ENCODE assay signal across 13 cellular contexts in the genomic region with DNA sequence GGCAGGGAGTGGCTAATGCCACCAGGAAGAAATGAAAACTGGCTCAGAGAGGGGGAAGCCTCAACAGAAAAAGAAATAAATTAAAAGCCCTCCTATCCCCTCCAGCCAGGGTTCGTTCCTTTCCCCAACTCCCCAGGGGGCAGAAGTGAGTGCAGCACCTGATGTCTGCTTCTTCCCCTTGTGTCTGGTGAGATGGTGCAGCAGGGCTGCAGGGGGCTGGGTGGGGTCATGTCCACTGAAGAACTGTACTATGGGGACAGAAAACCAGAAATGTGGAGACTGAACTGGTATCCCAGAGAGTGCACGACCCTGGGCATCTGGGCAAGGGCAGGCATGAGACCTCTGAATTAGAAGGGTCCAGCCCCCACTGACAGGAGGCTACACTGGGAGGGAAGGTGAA. TPM values are rescaled to one million over a fixed set of nuclear protein-coding genes. Genes with fewer than 3 reads are reported as not detected.
DNase-seq lines count a peak whose midpoint lies in the region; ATAC-seq, FAIRE-seq and TF ChIP-seq lines count a peak whose summit lies in the region.
"Had no signal": no experiment of that assay in that cellular context is flagged by ENCODE, and none has a peak within 500 bp of the region (broad histone marks: within the 10 kb centered on the region; RNA-seq: fewer than 3 reads in every experiment).

No MANE protein-coding gene starts in this region.

- TF ChIP-seq POLR2A in transverse colon (IDR thresholded peaks at IDR 0.05) = no peak

- H3K27me3 Mint-ChIP-seq in activated CD4-positive, alpha-beta T cell treated with anti-CD3 and anti-CD28 coated beads, Interleukin-2, amount 10 ng/mL, durations not matched to agents 7 days and 5 days = no peaks in the 10 kb centered on the region

- H3K23ac ChIP-seq in mesendoderm (ENCODE audit: low read length) = no peak overlapping the region

- no peaks in the 10 kb centered on the region for H3F3A ChIP-seq in PC-3 (ENCODE audit: low read length, unreplicated experiment)

- H4K20me1 ChIP-seq in PC-3 (ENCODE audit: low read length) = no peaks in the 10 kb centered on the region

- H2BK5ac ChIP-seq in mesendoderm (ENCODE audit: low read length) = no peak overlapping the region

- peaks cover 14% of the 10 kb centered on the region for H3K36me3 Mint-ChIP-seq in activated CD4-positive, alpha-beta T cell treated with anti-CD3 and anti-CD28 coated beads, Interleukin-2, amount 10 ng/mL, durations not matched to agents 7 days and 5 days (ENCODE audit: low read depth)

- no CpG with 5 or more reads among the region's 2 CpGs for WGBS in mesendoderm (ENCODE audit: extremely low coverage, insufficient coverage, low lambda C conversion rate)
- 77% methylated on average over 2 of the region's 2 CpGs; no CpG with 5 or more reads in 1 of the 2 donors for WGBS in transverse colon (ENCODE audit: low coverage in 1 of 2), 2 donors

- H4K8ac ChIP-seq in mesendoderm (ENCODE audit: low read depth, low read length) = no peak overlapping the region

- H3K4me3 ChIP-seq in AG04450 (ENCODE audit: low read depth, low read length) (no peak overlapping the region), PC-3 (ENCODE audit: low read length) (no peak overlapping the region), mesendoderm (ENCODE audit: low read length) (no peak overlapping the region), transverse colon (no peak overlapping the region)
- H3K4me3 ChIP-seq: adrenal gland, coronary artery had no signal

- H3K4me3 Mint-ChIP-seq in activated CD4-positive, alpha-beta T cell treated with anti-CD3 and anti-CD28 coated beads, Interleukin-2, amount 10 ng/mL, durations not matched to agents 7 days and 5 days = no peak overlapping the region

- DNase-seq in AG04450 (ENCODE audit: low read depth, low spot score) (no peak), PC-3 (no peak), mesendoderm (no peak), frontal cortex (ENCODE audit: low spot score in 2 of 2) (no peak), transverse colon (no peak)
- no peak for DNase-seq in activated CD4-positive, alpha-beta T cell treated with anti-CD3 and anti-CD28 coated beads, Interleukin-2, amount 10 ng/mL, durations not matched to agents 7 days and 5 days
- DNase-seq: activated CD4-positive, alpha-beta T cell treated with anti-CD3 and anti-CD28 coated beads for 1 hour; adrenal gland; NCI-H1930; substantia nigra had no signal

- CTCF ChIA-PET in AG04450 (lab: Charles Lee) = no interaction called here
- CTCF ChIA-PET in PC-3 (lab: Charles Lee) = interaction anchor here (0.6 kb wide), 1 partner anchor 361 kb away, joined by 16 read pairs; no protein-coding TSS in a partner anchor
- CTCF ChIA-PET in activated CD4-positive, alpha-beta T cell treated with anti-CD3 and anti-CD28 coated beads, Interleukin-2, amount 10 ng/mL, durations not matched to agents 7 days and 5 days (lab: Charles Lee) = no interaction called here

- in situ Hi-C loops in transverse colon (cut with MboI; ENCODE audit: low pct_ligation_motif_present in 1 of 4, low pct_unique_long_range_greater_than_20kb in 1 of 4, low sequenced_read_pairs in 3 of 4) = no loop called here

- no peaks in the 10 kb centered on the region for H3K79me2 ChIP-seq in PC-3 (ENCODE audit: low read length)
- H3K79me2 ChIP-seq in mesendoderm (ENCODE audit: control insufficient read depth, insufficient read depth, low read length) = peaks cover 8% of the 10 kb centered on the region

- H3K4me1 ChIP-seq in PC-3 (ENCODE audit: insufficient read depth, low read length) (no peaks in the 10 kb centered on the region), mesendoderm (ENCODE audit: control insufficient read depth, low read depth, low read length) (peaks cover 4% of the 10 kb centered on the region), transverse colon (peaks cover 0 to 6% (median 2%) of the 10 kb centered on the region in 4 donors)

- H2BK15ac ChIP-seq in mesendoderm (replicated peaks; ENCODE audit: low read depth) = no peak overlapping the region

- no peak overlapping the region for H4K5ac ChIP-seq in mesendoderm (ENCODE audit: low read length)

- H3K27ac ChIP-seq in AG04450 (ENCODE audit: low read depth, low read length) (peak overlapping the region; percentile 11), PC-3 (ENCODE audit: low read length) (no peak overlapping the region), mesendoderm (ENCODE audit: low read depth, low read length) (peak overlapping the region; percentile 64), transverse colon (no peak overlapping the region)

- no peak for ATAC-seq in PC-3

- H3K79me1 ChIP-seq in mesendoderm (ENCODE audit: low read length) = peaks cover 11% of the 10 kb centered on the region

- no peaks in the 10 kb centered on the region for H3K9me3 Mint-ChIP-seq in activated CD4-positive, alpha-beta T cell treated with anti-CD3 and anti-CD28 coated beads, Interleukin-2, amount 10 ng/mL, durations not matched to agents 7 days and 5 days

- intact Hi-C loops in PC-3 (cut with micrococcal nuclease) = no loop called here
- intact Hi-C loops in transverse colon (cut with DNase I; ENCODE audit: low total_unique reads) = no loop called here

- H3K4ac ChIP-seq in mesendoderm (ENCODE audit: low read depth, low read length) = no peak overlapping the region

- H3K9ac ChIP-seq in PC-3 (ENCODE audit: low read length) (no peak overlapping the region), mesendoderm (ENCODE audit: low read length) (no peak overlapping the region)

- FAIRE-seq in frontal cortex (lab: Jason Lieb, UNC) = no peak
- FAIRE-seq: D721Med, keratinocyte had no signal

- H3K56ac ChIP-seq in mesendoderm (ENCODE audit: low read length) = peak overlapping the region; percentile 42

- H2AK5ac ChIP-seq in mesendoderm (ENCODE audit: low read length) = no peak overlapping the region

- POLR2A ChIA-PET in AG04450 (lab: Yijun Ruan, JAX) = interaction anchor here (0.6 kb wide), 1 partner anchor 1343 kb away, joined by 5 read pairs; no protein-coding TSS in a partner anchor
- POLR2A ChIA-PET in PC-3 (lab: Charles Lee; ENCODE audit: unreplicated experiment) = no interaction called here
- POLR2A ChIA-PET in activated CD4-positive, alpha-beta T cell treated with anti-CD3 and anti-CD28 coated beads, Interleukin-2, amount 10 ng/mL, durations not matched to agents 7 days and 5 days (lab: Charles Lee) = interaction anchor here (0.7 kb wide), 1 partner anchor 800 kb away, joined by 3 read pairs; the partner anchor contains the start of gene BRD2

- H3K27ac Mint-ChIP-seq in activated CD4-positive, alpha-beta T cell treated with anti-CD3 and anti-CD28 coated beads, Interleukin-2, amount 10 ng/mL, durations not matched to agents 7 days and 5 days = no peak overlapping the region

- BruUV-seq in PC-3 (replicated peaks; lab: Mats Ljungman, UMichigan) = TSS peak; percentile 56

- H3K4me2 ChIP-seq in PC-3 (ENCODE audit: low read length) (no peak overlapping the region), mesendoderm (ENCODE audit: low read length) (no peak overlapping the region)

- H3K27me3 ChIP-seq in AG04450 (ENCODE audit: control insufficient read depth, insufficient read depth, low read length) (no peaks in the 10 kb centered on the region), PC-3 (ENCODE audit: low read length) (no peaks in the 10 kb centered on the region), mesendoderm (ENCODE audit: insufficient read depth, low read length, poor library complexity) (no peaks in the 10 kb centered on the region), transverse colon (no peaks in the 10 kb centered on the region)
- H3K27me3 ChIP-seq: adrenal gland had no signal

- H3K9me3 ChIP-seq in AG04450 (ENCODE audit: control insufficient read depth, insufficient read depth, low read length) (no peaks in the 10 kb centered on the region), PC-3 (ENCODE audit: low read length) (no peaks in the 10 kb centered on the region), transverse colon (no peaks in the 10 kb centered on the region)
- H3K9me3 ChIP-seq: adrenal gland had no signal

- H3K9me2 ChIP-seq in PC-3 (replicated peaks; ENCODE audit: low read length) = no peaks in the 10 kb centered on the region

- no peak for TF ChIP-seq EP300 in transverse colon (IDR thresholded peaks at IDR 0.05; ENCODE audit: low read depth)

- no peak overlapping the region for H3K18ac ChIP-seq in mesendoderm (ENCODE audit: low read length)

- no peak overlapping the region for H2AFZ ChIP-seq in PC-3 (ENCODE audit: low read length)

- no peak overlapping the region for H2BK120ac ChIP-seq in mesendoderm (ENCODE audit: low read depth, low read length)

- H3K36me3 ChIP-seq in PC-3 (ENCODE audit: low read depth, low read length) (peaks cover 16% of the 10 kb centered on the region; the same call in 1 of the 2 replicates), mesendoderm (ENCODE audit: control insufficient read depth, insufficient read depth, low read length) (peaks cover 2% of the 10 kb centered on the region), transverse colon (peaks cover 0 to 12% (median 0%) of the 10 kb centered on the region in 4 donors)

- no peak for TF ChIP-seq CTCF in AG04450 (IDR thresholded peaks at IDR 0.05; ENCODE audit: low read depth, low read length)
- no peak for TF ChIP-seq CTCF in PC-3 (conservative IDR thresholded peaks at IDR 0.05; ENCODE audit: low read depth, low read length)
- TF ChIP-seq CTCF in transverse colon (IDR thresholded peaks at IDR 0.05) = no peak

- peaks cover 10% of the 10 kb centered on the region for H3K4me1 Mint-ChIP-seq in activated CD4-positive, alpha-beta T cell treated with anti-CD3 and anti-CD28 coated beads, Interleukin-2, amount 10 ng/mL, durations not matched to agents 7 days and 5 days

RNA-seq across cellular contexts. Expression of gene EGFL8, which starts 4.0 kb away (rescaled TPM):
- polyA plus RNA-seq in AG04450 (2011; rRNA removed) = 2.5 and 2.8 TPM in 2 replicates
- 1.6 TPM in 1 of 2 replicates, not detected in the other for polyA minus RNA-seq in AG04450 (2011; rRNA and poly(A)+ RNA removed)
- total RNA-seq in PC-3 (2014; rRNA removed) (7.9 and 14.9 TPM in 2 replicates), frontal cortex (5.7 TPM), transverse colon (10 to 100 TPM in 3 of 4 donors, 1 to 10 TPM in 1; 2.6 to 79.4 (median 16.2) TPM)
- polyA plus RNA-seq in mesendoderm (2013, experiment 1 of 2) = 15.8 TPM
- polyA plus RNA-seq in mesendoderm (2013, experiment 2 of 2) = 14.7 TPM
- 1 to 10 TPM; 6.0 to 8.6 TPM for total RNA-seq in activated CD4-positive, alpha-beta T cell treated with anti-CD3 and anti-CD28 coated beads, Interleukin-2, amount 10 ng/mL, durations not matched to agents 7 days and 5 days

RNA-seq across cellular contexts. Expression of gene AGPAT1, which starts 7.5 kb away (rescaled TPM):
- polyA plus RNA-seq in AG04450 (2011; rRNA removed) = 97.1 and 116 TPM in 2 replicates
- polyA minus RNA-seq in AG04450 (2011; rRNA and poly(A)+ RNA removed) = 175 and 217 TPM in 2 replicates
- 54.7 and 59.6 TPM in 2 replicates for total RNA-seq in PC-3 (2014; rRNA removed)
- 55.5 TPM for polyA plus RNA-seq in mesendoderm (2013, experiment 1 of 2)
- polyA plus RNA-seq in mesendoderm (2013, experiment 2 of 2) = 53.7 TPM
- total RNA-seq in activated CD4-positive, alpha-beta T cell treated with anti-CD3 and anti-CD28 coated beads, Interleukin-2, amount 10 ng/mL, durations not matched to agents 7 days and 5 days = 10 to 100 TPM; 47.3 to 52.0 TPM
- 14.3 TPM for total RNA-seq in frontal cortex
- 10 to 100 TPM; 17.9 to 67.2 (median 50.1) TPM for total RNA-seq in transverse colon

RNA-seq across cellular contexts. Expression of gene RNF5, which starts 9.9 kb away (rescaled TPM):
- polyA plus RNA-seq in AG04450 (2011; rRNA removed) = 33.3 TPM in 2 replicates
- polyA minus RNA-seq in AG04450 (2011; rRNA and poly(A)+ RNA removed) = 16.0 and 16.9 TPM in 2 replicates
- 69.0 and 80.1 TPM in 2 replicates for total RNA-seq in PC-3 (2014; rRNA removed)
- 90.3 TPM for polyA plus RNA-seq in mesendoderm (2013, experiment 1 of 2)
- 86.3 TPM for polyA plus RNA-seq in mesendoderm (2013, experiment 2 of 2)
- total RNA-seq in activated CD4-positive, alpha-beta T cell treated with anti-CD3 and anti-CD28 coated beads, Interleukin-2, amount 10 ng/mL, durations not matched to agents 7 days and 5 days = 10 to 100 TPM; 39.8 to 49.7 TPM
- total RNA-seq in frontal cortex = 104 TPM
- total RNA-seq in transverse colon = 100 to 1,000 TPM in 3 of 4 donors, 10 to 100 TPM in 1; 36.0 to 212 (median 120) TPM

RNA-seq across cellular contexts. Expression of gene PPT2, which starts 14.4 kb away (rescaled TPM):
- 12.6 and 14.1 TPM in 2 replicates for polyA plus RNA-seq in AG04450 (2011; rRNA removed)
- 9.4 and 10.3 TPM in 2 replicates for polyA minus RNA-seq in AG04450 (2011; rRNA and poly(A)+ RNA removed)
- total RNA-seq in PC-3 (2014; rRNA removed) (16.6 and 30.8 TPM in 2 replicates), frontal cortex (9.8 TPM), transverse colon (10 to 100 TPM; 13.1 to 80.0 (median 28.1) TPM)
- 24.5 TPM for polyA plus RNA-seq in mesendoderm (2013, experiment 1 of 2)
- polyA plus RNA-seq in mesendoderm (2013, experiment 2 of 2) = 23.9 TPM
- 1 to 10 TPM; 8.3 to 9.2 TPM for total RNA-seq in activated CD4-positive, alpha-beta T cell treated with anti-CD3 and anti-CD28 coated beads, Interleukin-2, amount 10 ng/mL, durations not matched to agents 7 days and 5 days

RNA-seq across cellular contexts. Expression of gene AGER, which starts 15.7 kb away (rescaled TPM):
- 2.4 and 2.6 TPM in 2 replicates for polyA plus RNA-seq in AG04450 (2011; rRNA removed)
- 1.0 TPM in 2 replicates for polyA minus RNA-seq in AG04450 (2011; rRNA and poly(A)+ RNA removed)
- total RNA-seq in PC-3 (2014; rRNA removed) (2.0 and 5.0 TPM in 2 replicates), frontal cortex (0.82 TPM), transverse colon (1 to 10 TPM; 1.1 to 9.0 (median 2.7) TPM)
- polyA plus RNA-seq in mesendoderm (2013, experiment 1 of 2) = 5.7 TPM
- 5.3 TPM for polyA plus RNA-seq in mesendoderm (2013, experiment 2 of 2)
- total RNA-seq in activated CD4-positive, alpha-beta T cell treated with anti-CD3 and anti-CD28 coated beads, Interleukin-2, amount 10 ng/mL, durations not matched to agents 7 days and 5 days = 10 to 100 TPM; 45.4 to 47.1 TPM

Comparison
In these comparisons a context has a peak if more than half of its experiments do, and no peak if none do; other contexts are left out.
1. H3K27ac ChIP-seq: peak in AG04450 (single experiment) and mesendoderm (single experiment); none in PC-3 (single experiment) and transverse colon (0 of 4).